In genomic region chr14:80336613-80337106, GRCh38 we compare ENCODE assay signal across 21 cellular contexts.
DNase-seq lines count a peak whose midpoint lies in the region; ATAC-seq and FAIRE-seq lines count a peak whose summit lies in the region.
"Had no signal": no experiment of that assay in that cellular context is flagged by ENCODE, and none has a peak within 500 bp of the region (broad histone marks: within the 10 kb centered on the region; RNA-seq: fewer than 3 reads in every experiment).

No MANE protein-coding gene starts in this region.

- peaks cover 15% of the 10 kb centered on the region for H3K9me3 Mint-ChIP-seq in T-helper 2 cell treated with Interferon-gamma antibody and Interleukin-4, amounts not matched to agents 5 μg/mL and 100 μg/mL, for 36 hours
- H3K9me3 Mint-ChIP-seq: GM23338, HFFc6 had no signal

- no peak overlapping the region for H3K27ac Mint-ChIP-seq in T-helper 2 cell treated with Interferon-gamma antibody and Interleukin-4, amounts not matched to agents 5 μg/mL and 100 μg/mL, for 36 hours
- H3K27ac Mint-ChIP-seq: CD4-positive, alpha-beta T cell; GM23338; HFFc6; IgD-negative memory B cell had no signal

- H3K4me3 Mint-ChIP-seq in T-helper 2 cell treated with Interferon-gamma antibody and Interleukin-4, amounts not matched to agents 5 μg/mL and 100 μg/mL, for 36 hours = no peak overlapping the region
- H3K4me3 Mint-ChIP-seq: CD4-positive, alpha-beta T cell; GM23338; HFFc6 had no signal

- DNase-seq in M059J (ENCODE audit: low read depth) = peak; percentile 31
- DNase-seq in sciatic nerve (ENCODE audit: low spot score) = no peak
- DNase-seq in T-helper 2 cell treated with Interferon-gamma antibody and Interleukin-4, amounts not matched to agents 5 μg/mL and 100 μg/mL, for 36 hours (ENCODE audit: low spot score) = no peak
- no peak for DNase-seq in NCI-H1105 treated with DMSO at 0.1 percent for 48 hours (lab: John Stamatoyannopoulos, UW)
- DNase-seq: AML-193; Caco-2; CD4-positive, alpha-beta T cell; DMS153; DMS79; GDM1; H7; HFFc6 had no signal

- ATAC-seq in sciatic nerve = peak; percentile 88
- no peak for ATAC-seq in GM19455 (IDR thresholded peaks at IDR 0.05; ENCODE audit: unreplicated experiment)
- ATAC-seq: GM23338, HCT116 had no signal

- FAIRE-seq in endometrium (lab: Jason Lieb, UNC) = peak; percentile 99
- FAIRE-seq: A204.1, D721Med, GM12892, GM18507 had no signal

- H3K27me3 Mint-ChIP-seq in T-helper 2 cell treated with Interferon-gamma antibody and Interleukin-4, amounts not matched to agents 5 μg/mL and 100 μg/mL, for 36 hours (ENCODE audit: low read depth) = no peaks in the 10 kb centered on the region
- H3K27me3 Mint-ChIP-seq: CD4-positive, alpha-beta T cell; IgD-negative memory B cell had no signal

- no peaks in the 10 kb centered on the region for H3K36me3 Mint-ChIP-seq in T-helper 2 cell treated with Interferon-gamma antibody and Interleukin-4, amounts not matched to agents 5 μg/mL and 100 μg/mL, for 36 hours (ENCODE audit: low read depth)
- H3K36me3 Mint-ChIP-seq: IgD-negative memory B cell had no signal

- intact Hi-C loops in sciatic nerve (cut with DNase I) = no loop called here

- no peaks in the 10 kb centered on the region for H3K4me1 Mint-ChIP-seq in T-helper 2 cell treated with Interferon-gamma antibody and Interleukin-4, amounts not matched to agents 5 μg/mL and 100 μg/mL, for 36 hours (ENCODE audit: low read depth)
- H3K4me1 Mint-ChIP-seq: IgD-negative memory B cell had no signal
